In the genomic region with DNA sequence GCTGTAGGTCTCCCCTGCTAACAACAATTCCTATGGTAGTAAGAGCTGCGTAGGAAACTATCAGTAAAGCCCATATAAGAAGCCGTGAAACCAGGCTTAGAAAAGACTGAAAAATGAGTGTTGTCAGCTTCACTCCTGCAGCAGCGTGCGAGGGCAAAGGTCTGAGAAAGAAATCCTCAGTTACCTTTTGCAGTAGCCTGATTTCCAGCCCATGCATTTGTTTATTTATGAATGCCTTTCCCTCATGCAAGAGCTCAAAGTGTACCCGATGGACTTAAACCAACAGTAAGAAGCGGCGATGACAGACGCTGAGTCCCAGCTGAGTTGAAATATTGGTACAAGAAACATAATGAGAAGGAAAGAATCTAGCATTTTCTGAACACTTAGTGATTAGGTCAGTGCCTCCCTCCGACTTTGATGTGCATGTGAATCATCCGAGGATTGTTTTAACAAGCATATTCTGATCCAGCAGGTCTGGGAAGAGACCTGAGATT, we compare ENCODE assay signal across 1 cellular context.
TF ChIP-seq lines count a peak whose summit lies in the region.

No MANE protein-coding gene starts in this region.

TF ChIP-seq in HepG2, 621 proteins besides CTCF, POLR2A, EP300 and RAD21 (continued from another document and continues in another):
- TF ChIP-seq, protein P1, sequence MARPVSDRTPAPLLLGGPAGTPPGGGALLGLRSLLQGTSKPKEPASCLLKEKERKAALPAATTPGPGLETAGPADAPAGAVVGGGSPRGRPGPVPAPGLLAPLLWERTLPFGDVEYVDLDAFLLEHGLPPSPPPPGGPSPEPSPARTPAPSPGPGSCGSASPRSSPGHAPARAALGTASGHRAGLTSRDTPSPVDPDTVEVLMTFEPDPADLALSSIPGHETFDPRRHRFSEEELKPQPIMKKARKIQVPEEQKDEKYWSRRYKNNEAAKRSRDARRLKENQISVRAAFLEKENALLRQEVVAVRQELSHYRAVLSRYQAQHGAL (CRISPR knock-in tag; IDR thresholded peaks at IDR 0.05; ENCODE audit: not compliant biosample characterization) = no peak
- TF ChIP-seq HOXA5 (CRISPR knock-in tag; IDR thresholded peaks at IDR 0.05) (no peak), DMAP1 (CRISPR knock-in tag; IDR thresholded peaks at IDR 0.05) (peak; percentile 38; the same call in 1 of the 2 replicates), RFX3 (CRISPR knock-in tag; IDR thresholded peaks at IDR 0.05) (no peak), MED1 (CRISPR knock-in tag; IDR thresholded peaks at IDR 0.05) (peak; percentile 71), ZBTB38 (CRISPR knock-in tag; IDR thresholded peaks at IDR 0.05) (no peak), ARNT (IDR thresholded peaks at IDR 0.05) (no peak), ELF1 (CRISPR knock-in tag; IDR thresholded peaks at IDR 0.05) (no peak), ZNF510 (CRISPR knock-in tag; IDR thresholded peaks at IDR 0.05; ENCODE audit: low read depth) (no peak), MIXL1 (CRISPR knock-in tag; IDR thresholded peaks at IDR 0.05) (no peak; the same call in none of the 2 replicates), ZNF556 (CRISPR knock-in tag; IDR thresholded peaks at IDR 0.05; ENCODE audit: borderline replicate concordance) (peak; percentile 53; the same call in 1 of the 2 replicates), TCF7 (IDR thresholded peaks at IDR 0.05; ENCODE audit: low read depth) (peak; percentile 68), XRCC5 (optimal IDR thresholded peaks at IDR 0.05; ENCODE audit: low read length) (peak; percentile 71), MAFK (conservative IDR thresholded peaks at IDR 0.05 in 1 of 2, IDR thresholded peaks at IDR 0.05 in 1 of 2; ENCODE audit: low read length in 2 of 2) (no peak), STAT5B (CRISPR knock-in tag; IDR thresholded peaks at IDR 0.05) (no peak), RORA (CRISPR knock-in tag; IDR thresholded peaks at IDR 0.05) (no peak), CREM (IDR thresholded peaks at IDR 0.05) (peak; percentile 50; the same call in 1 of the 2 replicates), CREM (CRISPR knock-in tag; IDR thresholded peaks at IDR 0.05) (no peak), KAT7 (CRISPR knock-in tag; IDR thresholded peaks at IDR 0.05; ENCODE audit: borderline replicate concordance) (no peak), THYN1 (CRISPR knock-in tag; IDR thresholded peaks at IDR 0.05; ENCODE audit: borderline replicate concordance, low read depth) (no peak), ZNF101 (CRISPR knock-in tag; IDR thresholded peaks at IDR 0.05; ENCODE audit: borderline replicate concordance, low read depth) (no peak), HMGA1 (CRISPR knock-in tag; conservative IDR thresholded peaks at IDR 0.05) (no peak), ZNF446 (CRISPR knock-in tag; IDR thresholded peaks at IDR 0.05) (no peak), YY1 (IDR thresholded peaks at IDR 0.05; ENCODE audit: insufficient read depth, insufficient replicate concordance, low read depth, low read length) (no peak), ETV5 (CRISPR knock-in tag; IDR thresholded peaks at IDR 0.05; ENCODE audit: borderline replicate concordance) (no peak), FOXO1 (CRISPR knock-in tag; IDR thresholded peaks at IDR 0.05) (peak; percentile 80), ZC3H13 (CRISPR knock-in tag; IDR thresholded peaks at IDR 0.05) (no peak), MYC (CRISPR knock-in tag; IDR thresholded peaks at IDR 0.05; ENCODE audit: borderline replicate concordance) (no peak), ZSCAN31 (CRISPR knock-in tag; IDR thresholded peaks at IDR 0.05; ENCODE audit: low read depth) (no peak), HNRNPH1 (optimal IDR thresholded peaks at IDR 0.05; ENCODE audit: low read depth, low read length) (no peak), GATA4 (IDR thresholded peaks at IDR 0.05; ENCODE audit: borderline replicate concordance, low read depth) (peak; percentile 29; the same call in 1 of the 2 replicates), ZNF17 (CRISPR knock-in tag; IDR thresholded peaks at IDR 0.05) (no peak), MAFF (IDR thresholded peaks at IDR 0.05; ENCODE audit: low read depth, low read length) (0 out of 2 replicates have a peak, but pooled peaks have one; percentile 10), ZNF841 (CRISPR knock-in tag; IDR thresholded peaks at IDR 0.05; ENCODE audit: borderline replicate concordance) (no peak), ZKSCAN1 (IDR thresholded peaks at IDR 0.05; ENCODE audit: low read length) (no peak), ZNF549 (CRISPR knock-in tag; IDR thresholded peaks at IDR 0.05) (no peak), HNRNPK (IDR thresholded peaks at IDR 0.05; ENCODE audit: low read depth, low read length, poor library complexity, severe bottlenecking) (no peak)
- TF ChIP-seq, protein P2, sequence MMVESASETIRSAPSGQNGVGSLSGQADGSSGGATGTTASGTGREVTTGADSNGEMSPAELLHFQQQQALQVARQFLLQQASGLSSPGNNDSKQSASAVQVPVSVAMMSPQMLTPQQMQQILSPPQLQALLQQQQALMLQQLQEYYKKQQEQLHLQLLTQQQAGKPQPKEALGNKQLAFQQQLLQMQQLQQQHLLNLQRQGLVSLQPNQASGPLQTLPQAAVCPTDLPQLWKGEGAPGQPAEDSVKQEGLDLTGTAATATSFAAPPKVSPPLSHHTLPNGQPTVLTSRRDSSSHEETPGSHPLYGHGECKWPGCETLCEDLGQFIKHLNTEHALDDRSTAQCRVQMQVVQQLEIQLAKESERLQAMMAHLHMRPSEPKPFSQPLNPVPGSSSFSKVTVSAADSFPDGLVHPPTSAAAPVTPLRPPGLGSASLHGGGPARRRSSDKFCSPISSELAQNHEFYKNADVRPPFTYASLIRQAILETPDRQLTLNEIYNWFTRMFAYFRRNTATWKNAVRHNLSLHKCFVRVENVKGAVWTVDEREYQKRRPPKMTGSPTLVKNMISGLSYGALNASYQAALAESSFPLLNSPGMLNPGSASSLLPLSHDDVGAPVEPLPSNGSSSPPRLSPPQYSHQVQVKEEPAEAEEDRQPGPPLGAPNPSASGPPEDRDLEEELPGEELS (CRISPR knock-in tag; IDR thresholded peaks at IDR 0.05) = peak; percentile 90
- TF ChIP-seq, protein P3, sequence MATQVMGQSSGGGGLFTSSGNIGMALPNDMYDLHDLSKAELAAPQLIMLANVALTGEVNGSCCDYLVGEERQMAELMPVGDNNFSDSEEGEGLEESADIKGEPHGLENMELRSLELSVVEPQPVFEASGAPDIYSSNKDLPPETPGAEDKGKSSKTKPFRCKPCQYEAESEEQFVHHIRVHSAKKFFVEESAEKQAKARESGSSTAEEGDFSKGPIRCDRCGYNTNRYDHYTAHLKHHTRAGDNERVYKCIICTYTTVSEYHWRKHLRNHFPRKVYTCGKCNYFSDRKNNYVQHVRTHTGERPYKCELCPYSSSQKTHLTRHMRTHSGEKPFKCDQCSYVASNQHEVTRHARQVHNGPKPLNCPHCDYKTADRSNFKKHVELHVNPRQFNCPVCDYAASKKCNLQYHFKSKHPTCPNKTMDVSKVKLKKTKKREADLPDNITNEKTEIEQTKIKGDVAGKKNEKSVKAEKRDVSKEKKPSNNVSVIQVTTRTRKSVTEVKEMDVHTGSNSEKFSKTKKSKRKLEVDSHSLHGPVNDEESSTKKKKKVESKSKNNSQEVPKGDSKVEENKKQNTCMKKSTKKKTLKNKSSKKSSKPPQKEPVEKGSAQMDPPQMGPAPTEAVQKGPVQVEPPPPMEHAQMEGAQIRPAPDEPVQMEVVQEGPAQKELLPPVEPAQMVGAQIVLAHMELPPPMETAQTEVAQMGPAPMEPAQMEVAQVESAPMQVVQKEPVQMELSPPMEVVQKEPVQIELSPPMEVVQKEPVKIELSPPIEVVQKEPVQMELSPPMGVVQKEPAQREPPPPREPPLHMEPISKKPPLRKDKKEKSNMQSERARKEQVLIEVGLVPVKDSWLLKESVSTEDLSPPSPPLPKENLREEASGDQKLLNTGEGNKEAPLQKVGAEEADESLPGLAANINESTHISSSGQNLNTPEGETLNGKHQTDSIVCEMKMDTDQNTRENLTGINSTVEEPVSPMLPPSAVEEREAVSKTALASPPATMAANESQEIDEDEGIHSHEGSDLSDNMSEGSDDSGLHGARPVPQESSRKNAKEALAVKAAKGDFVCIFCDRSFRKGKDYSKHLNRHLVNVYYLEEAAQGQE (IDR thresholded peaks at IDR 0.05; ENCODE audit: borderline replicate concordance in 1 of 2, low read depth in 1 of 2, low read length in 2 of 2) = peak in 1 of 2 experiments; percentile 26; a peak in 1 of 4 replicates
- TF ChIP-seq, protein P4, sequence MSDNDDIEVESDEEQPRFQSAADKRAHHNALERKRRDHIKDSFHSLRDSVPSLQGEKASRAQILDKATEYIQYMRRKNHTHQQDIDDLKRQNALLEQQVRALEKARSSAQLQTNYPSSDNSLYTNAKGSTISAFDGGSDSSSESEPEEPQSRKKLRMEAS (IDR thresholded peaks at IDR 0.05) = peak; percentile 51
- TF ChIP-seq, protein P5, sequence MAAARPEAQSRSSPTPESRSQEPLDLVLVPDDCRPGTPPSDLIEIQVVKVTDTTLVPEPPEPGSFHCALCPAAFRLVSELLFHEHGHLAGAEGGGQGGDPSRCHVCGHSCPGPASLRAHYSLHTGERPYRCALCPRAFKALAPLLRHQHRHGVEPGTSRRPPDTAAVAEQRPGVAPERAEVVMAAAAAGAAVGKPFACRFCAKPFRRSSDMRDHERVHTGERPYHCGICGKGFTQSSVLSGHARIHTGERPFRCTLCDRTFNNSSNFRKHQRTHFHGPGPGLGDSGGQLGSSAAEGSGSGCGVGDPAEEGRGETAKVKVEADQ (CRISPR knock-in tag; IDR thresholded peaks at IDR 0.05; ENCODE audit: borderline replicate concordance) = 0 out of 2 replicates have a peak, but pooled peaks have one; percentile 48
- TF ChIP-seq, protein P6, sequence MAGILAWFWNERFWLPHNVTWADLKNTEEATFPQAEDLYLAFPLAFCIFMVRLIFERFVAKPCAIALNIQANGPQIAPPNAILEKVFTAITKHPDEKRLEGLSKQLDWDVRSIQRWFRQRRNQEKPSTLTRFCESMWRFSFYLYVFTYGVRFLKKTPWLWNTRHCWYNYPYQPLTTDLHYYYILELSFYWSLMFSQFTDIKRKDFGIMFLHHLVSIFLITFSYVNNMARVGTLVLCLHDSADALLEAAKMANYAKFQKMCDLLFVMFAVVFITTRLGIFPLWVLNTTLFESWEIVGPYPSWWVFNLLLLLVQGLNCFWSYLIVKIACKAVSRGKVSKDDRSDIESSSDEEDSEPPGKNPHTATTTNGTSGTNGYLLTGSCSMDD (CRISPR knock-in tag; IDR thresholded peaks at IDR 0.05) = no peak
- TF ChIP-seq, protein P7, sequence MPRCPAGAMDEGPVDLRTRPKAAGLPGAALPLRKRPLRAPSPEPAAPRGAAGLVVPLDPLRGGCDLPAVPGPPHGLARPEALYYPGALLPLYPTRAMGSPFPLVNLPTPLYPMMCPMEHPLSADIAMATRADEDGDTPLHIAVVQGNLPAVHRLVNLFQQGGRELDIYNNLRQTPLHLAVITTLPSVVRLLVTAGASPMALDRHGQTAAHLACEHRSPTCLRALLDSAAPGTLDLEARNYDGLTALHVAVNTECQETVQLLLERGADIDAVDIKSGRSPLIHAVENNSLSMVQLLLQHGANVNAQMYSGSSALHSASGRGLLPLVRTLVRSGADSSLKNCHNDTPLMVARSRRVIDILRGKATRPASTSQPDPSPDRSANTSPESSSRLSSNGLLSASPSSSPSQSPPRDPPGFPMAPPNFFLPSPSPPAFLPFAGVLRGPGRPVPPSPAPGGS (CRISPR knock-in tag; IDR thresholded peaks at IDR 0.05) = no peak
- TF ChIP-seq, protein P8, sequence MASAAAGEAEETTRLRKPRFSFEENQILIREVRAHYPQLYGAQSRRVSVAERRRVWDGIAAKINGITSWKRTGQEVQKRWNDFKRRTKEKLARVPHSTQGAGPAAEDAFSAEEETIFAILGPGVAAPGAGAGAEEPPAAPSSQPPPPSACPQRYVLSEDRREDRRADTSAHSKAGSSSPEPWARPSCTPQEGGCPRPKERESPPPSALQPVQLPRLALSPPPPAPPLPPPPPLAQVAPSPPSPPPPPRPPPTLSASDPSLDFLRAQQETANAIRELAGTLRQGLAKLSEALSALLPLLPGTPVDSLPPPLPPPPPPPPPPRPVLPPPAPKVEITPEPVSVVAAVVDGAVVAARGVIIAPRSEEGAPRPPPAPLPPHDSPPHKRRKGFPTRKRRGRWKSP (CRISPR knock-in tag; IDR thresholded peaks at IDR 0.05) = peak; percentile 20; the same call in 1 of the 2 replicates
- TF ChIP-seq, protein P9, sequence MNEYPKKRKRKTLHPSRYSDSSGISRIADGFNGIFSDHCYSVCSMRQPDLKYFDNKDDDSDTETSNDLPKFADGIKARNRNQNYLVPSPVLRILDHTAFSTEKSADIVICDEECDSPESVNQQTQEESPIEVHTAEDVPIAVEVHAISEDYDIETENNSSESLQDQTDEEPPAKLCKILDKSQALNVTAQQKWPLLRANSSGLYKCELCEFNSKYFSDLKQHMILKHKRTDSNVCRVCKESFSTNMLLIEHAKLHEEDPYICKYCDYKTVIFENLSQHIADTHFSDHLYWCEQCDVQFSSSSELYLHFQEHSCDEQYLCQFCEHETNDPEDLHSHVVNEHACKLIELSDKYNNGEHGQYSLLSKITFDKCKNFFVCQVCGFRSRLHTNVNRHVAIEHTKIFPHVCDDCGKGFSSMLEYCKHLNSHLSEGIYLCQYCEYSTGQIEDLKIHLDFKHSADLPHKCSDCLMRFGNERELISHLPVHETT (CRISPR knock-in tag; conservative IDR thresholded peaks at IDR 0.05) = no peak
- TF ChIP-seq, protein P10, sequence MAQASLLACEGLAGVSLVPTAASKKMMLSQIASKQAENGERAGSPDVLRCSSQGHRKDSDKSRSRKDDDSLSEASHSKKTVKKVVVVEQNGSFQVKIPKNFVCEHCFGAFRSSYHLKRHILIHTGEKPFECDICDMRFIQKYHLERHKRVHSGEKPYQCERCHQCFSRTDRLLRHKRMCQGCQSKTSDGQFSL (CRISPR knock-in tag; IDR thresholded peaks at IDR 0.05) = no peak
- TF ChIP-seq, protein P11, sequence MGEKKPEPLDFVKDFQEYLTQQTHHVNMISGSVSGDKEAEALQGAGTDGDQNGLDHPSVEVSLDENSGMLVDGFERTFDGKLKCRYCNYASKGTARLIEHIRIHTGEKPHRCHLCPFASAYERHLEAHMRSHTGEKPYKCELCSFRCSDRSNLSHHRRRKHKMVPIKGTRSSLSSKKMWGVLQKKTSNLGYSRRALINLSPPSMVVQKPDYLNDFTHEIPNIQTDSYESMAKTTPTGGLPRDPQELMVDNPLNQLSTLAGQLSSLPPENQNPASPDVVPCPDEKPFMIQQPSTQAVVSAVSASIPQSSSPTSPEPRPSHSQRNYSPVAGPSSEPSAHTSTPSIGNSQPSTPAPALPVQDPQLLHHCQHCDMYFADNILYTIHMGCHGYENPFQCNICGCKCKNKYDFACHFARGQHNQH (CRISPR knock-in tag; IDR thresholded peaks at IDR 0.05) = no peak; the same call in 1 of the 2 replicates
- TF ChIP-seq, protein P12, sequence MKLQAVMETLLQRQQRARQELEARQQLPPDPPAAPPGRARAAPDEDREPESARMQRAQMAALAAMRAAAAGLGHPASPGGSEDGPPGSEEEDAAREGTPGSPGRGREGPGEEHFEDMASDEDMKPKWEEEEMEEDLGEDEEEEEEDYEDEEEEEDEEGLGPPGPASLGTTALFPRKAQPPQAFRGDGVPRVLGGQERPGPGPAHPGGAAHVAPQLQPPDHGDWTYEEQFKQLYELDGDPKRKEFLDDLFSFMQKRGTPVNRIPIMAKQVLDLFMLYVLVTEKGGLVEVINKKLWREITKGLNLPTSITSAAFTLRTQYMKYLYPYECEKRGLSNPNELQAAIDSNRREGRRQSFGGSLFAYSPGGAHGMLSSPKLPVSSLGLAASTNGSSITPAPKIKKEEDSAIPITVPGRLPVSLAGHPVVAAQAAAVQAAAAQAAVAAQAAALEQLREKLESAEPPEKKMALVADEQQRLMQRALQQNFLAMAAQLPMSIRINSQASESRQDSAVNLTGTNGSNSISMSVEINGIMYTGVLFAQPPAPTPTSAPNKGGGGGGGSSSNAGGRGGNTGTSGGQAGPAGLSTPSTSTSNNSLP (IDR thresholded peaks at IDR 0.05; ENCODE audit: low read depth, low read length) = peak; percentile 83
